In the genomic region with DNA sequence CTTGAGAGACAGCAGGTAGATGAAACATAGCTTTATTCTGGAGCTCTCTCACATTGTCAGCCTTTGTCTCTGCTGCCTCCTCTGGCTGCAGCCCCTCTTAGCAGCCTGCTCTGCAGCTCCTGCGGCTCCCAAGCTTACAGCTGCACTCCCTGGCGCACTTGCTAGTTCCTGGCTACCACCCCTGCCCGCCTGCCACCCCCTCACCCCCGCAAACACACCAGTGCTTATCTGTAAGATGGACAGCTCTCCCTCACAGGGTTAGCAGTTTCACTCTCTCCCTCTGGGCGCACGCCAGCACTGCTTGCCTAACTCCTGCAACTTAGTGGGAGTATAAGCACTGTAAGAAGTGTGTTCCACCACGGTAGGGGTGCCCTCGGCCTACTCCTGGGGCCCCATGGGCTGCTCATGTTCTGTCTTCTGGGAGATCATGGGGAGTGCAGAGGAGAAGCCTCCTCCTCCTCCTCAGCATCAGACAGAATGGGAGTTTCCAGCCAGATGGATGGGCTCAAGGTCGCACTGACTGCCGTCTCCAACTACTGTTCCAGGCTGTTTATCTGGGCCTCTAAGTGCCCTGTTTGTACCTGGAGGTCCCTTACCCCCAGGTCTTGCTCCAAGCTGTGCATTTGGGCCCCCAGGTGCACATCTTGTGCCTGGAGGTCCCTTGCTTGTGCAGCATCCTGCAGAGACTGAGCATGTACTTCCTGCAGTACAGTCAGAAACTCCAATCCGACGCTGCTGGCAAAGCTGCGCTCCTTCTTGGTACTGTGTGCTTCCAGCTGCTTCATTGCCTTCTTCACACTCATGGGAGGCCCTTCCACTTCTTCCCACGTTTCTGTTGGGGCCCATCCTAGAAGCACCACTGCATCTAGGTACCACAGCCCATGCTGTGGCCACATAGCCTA, we compare ENCODE assay signal across 8 cellular contexts.
DNase-seq lines count a peak whose midpoint lies in the region; ATAC-seq and TF ChIP-seq lines count a peak whose summit lies in the region.

No MANE protein-coding gene starts in this region.

- H3K9me3 Mint-ChIP-seq in endothelial cell (ENCODE audit: unreplicated experiment), result no peaks in the 10 kb centered on the region

- peaks cover 5% of the 10 kb centered on the region for H3K4me1 Mint-ChIP-seq in endothelial cell (ENCODE audit: unreplicated experiment)

- in situ Hi-C loops in ACHN (cut with HindIII; ENCODE audit: low pct_ligation_motif_present, low pct_unique_long_range_greater_than_20kb, low sequenced_read_pairs), result no loop called here

- H3K27me3 Mint-ChIP-seq in endothelial cell (ENCODE audit: unreplicated experiment), result peaks cover 3% of the 10 kb centered on the region

- no peak overlapping the region for H3K27ac Mint-ChIP-seq in endothelial cell (ENCODE audit: unreplicated experiment)

- no peaks in the 10 kb centered on the region for H3K36me3 Mint-ChIP-seq in endothelial cell (ENCODE audit: low read depth, unreplicated experiment)

- ATAC-seq in GM21360 (IDR thresholded peaks at IDR 0.05; ENCODE audit: unreplicated experiment), result peak; percentile 70

- no peak for TF ChIP-seq CTCF in endothelial cell (IDR thresholded peaks at IDR 0.05; ENCODE audit: unreplicated experiment)

- no peak overlapping the region for H3K4me3 Mint-ChIP-seq in endothelial cell (ENCODE audit: unreplicated experiment)

- DNase-seq in ACHN (peak; percentile 22), NCI-H2171 treated with DMSO at 0.1 percent for 48 hours (lab: John Stamatoyannopoulos, UW) (peak; percentile 69), endothelial cell (ENCODE audit: low spot score) (peak; percentile 62), NOMO-1 treated with dmso at 0.1 percent for 144 hours (lab: John Stamatoyannopoulos, UW; ENCODE audit: unreplicated experiment) (no peak), NCI-H1105 (lab: John Stamatoyannopoulos, UW) (no peak)
- no peak for DNase-seq in activated CD4-positive, alpha-beta T cell treated with anti-CD3 and anti-CD28 coated beads for 4 hours
- no peak for DNase-seq in activated CD4-positive, alpha-beta T cell treated with anti-CD3 and anti-CD28 coated beads, Interleukin-2, amount 50 U/mL, for 1 hour

Comparison
In these comparisons a context has a peak if more than half of its experiments do, and no peak if none do; other contexts are left out.
1. DNase-seq: peak in ACHN (single experiment), NCI-H2171 treated with DMSO at 0.1 percent for 48 hours (single experiment) and endothelial cell (single experiment); none in NOMO-1 treated with dmso at 0.1 percent for 144 hours (single experiment), activated CD4-positive, alpha-beta T cell treated with anti-CD3 and anti-CD28 coated beads for 4 hours (0 of 2), activated CD4-positive, alpha-beta T cell treated with anti-CD3 and anti-CD28 coated beads, Interleukin-2, amount 50 U/mL, for 1 hour (single experiment) and NCI-H1105 (single experiment).